ENCODE assay signal across 8 cellular contexts in genomic region chr11:24496728-24497396, GRCh38. TPM values are rescaled to one million over a fixed set of nuclear protein-coding genes. Genes with fewer than 3 reads are reported as not detected.
DNase-seq lines count a peak whose midpoint lies in the region; ATAC-seq and TF ChIP-seq lines count a peak whose summit lies in the region.

Gene LUZP2 (plus strand): TSS chr11:24497053.

- H3K4me1 Mint-ChIP-seq in activated CD4-positive, alpha-beta T cell treated with anti-CD3 and anti-CD28 coated beads, Interleukin-2, amount 10 ng/mL, durations not matched to agents 7 days and 5 days: no peaks in the 10 kb centered on the region
- no peaks in the 10 kb centered on the region for H3K4me1 Mint-ChIP-seq in activated CD8-positive, alpha-beta T cell treated with anti-CD3 and anti-CD28 coated beads, Interleukin-2, amount 10 ng/mL, durations not matched to agents 7 days and 5 days (ENCODE audit: low read depth)

- no peaks in the 10 kb centered on the region for H3K36me3 Mint-ChIP-seq in activated CD4-positive, alpha-beta T cell treated with anti-CD3 and anti-CD28 coated beads, Interleukin-2, amount 10 ng/mL, durations not matched to agents 7 days and 5 days (ENCODE audit: low read depth)
- no peaks in the 10 kb centered on the region for H3K36me3 Mint-ChIP-seq in activated CD8-positive, alpha-beta T cell treated with anti-CD3 and anti-CD28 coated beads, Interleukin-2, amount 10 ng/mL, durations not matched to agents 7 days and 5 days (ENCODE audit: low read depth)

- peak within 1 kb of the TSS; percentile 62 for H3K27ac ChIP-seq in neural cell (ENCODE audit: low read length)

- H3K4me3 ChIP-seq in fibroblast of mammary gland (ENCODE audit: control insufficient read depth, low read depth, low read length) (peak within 1 kb of the TSS; percentile 27), neural cell (ENCODE audit: low read length) (peak within 1 kb of the TSS; percentile 76)

- H3K4me2 ChIP-seq in neural cell (ENCODE audit: low read length): peak within 1 kb of the TSS; percentile 66

- peaks cover 13% of the 10 kb centered on the region for H3K27me3 Mint-ChIP-seq in activated CD4-positive, alpha-beta T cell treated with anti-CD3 and anti-CD28 coated beads, Interleukin-2, amount 10 ng/mL, durations not matched to agents 7 days and 5 days
- peaks cover 14% of the 10 kb centered on the region for H3K27me3 Mint-ChIP-seq in activated CD8-positive, alpha-beta T cell treated with anti-CD3 and anti-CD28 coated beads, Interleukin-2, amount 10 ng/mL, durations not matched to agents 7 days and 5 days (ENCODE audit: low read depth)

- peak; percentile 80 for TF ChIP-seq RAD21 in neural cell (conservative IDR thresholded peaks at IDR 0.05)

- CTCF ChIA-PET in activated CD4-positive, alpha-beta T cell treated with anti-CD3 and anti-CD28 coated beads, Interleukin-2, amount 10 ng/mL, durations not matched to agents 7 days and 5 days (lab: Charles Lee): no interaction called here
- CTCF ChIA-PET in activated CD8-positive, alpha-beta T cell treated with anti-CD3 and anti-CD28 coated beads, Interleukin-2, amount 10 ng/mL, durations not matched to agents 7 days and 5 days (lab: Charles Lee): no interaction called here

- no peak within 1 kb of the TSS for H3K4me3 Mint-ChIP-seq in activated CD4-positive, alpha-beta T cell treated with anti-CD3 and anti-CD28 coated beads, Interleukin-2, amount 10 ng/mL, durations not matched to agents 7 days and 5 days
- H3K4me3 Mint-ChIP-seq in activated CD8-positive, alpha-beta T cell treated with anti-CD3 and anti-CD28 coated beads, Interleukin-2, amount 10 ng/mL, durations not matched to agents 7 days and 5 days: no peak within 1 kb of the TSS

- TF ChIP-seq EP300 in neural cell (conservative IDR thresholded peaks at IDR 0.05; ENCODE audit: poor library complexity, severe bottlenecking): peak; percentile 50

- no peak within 1 kb of the TSS for H3K27ac Mint-ChIP-seq in activated CD4-positive, alpha-beta T cell treated with anti-CD3 and anti-CD28 coated beads, Interleukin-2, amount 10 ng/mL, durations not matched to agents 7 days and 5 days
- no peak within 1 kb of the TSS for H3K27ac Mint-ChIP-seq in activated CD8-positive, alpha-beta T cell treated with anti-CD3 and anti-CD28 coated beads, Interleukin-2, amount 10 ng/mL, durations not matched to agents 7 days and 5 days

- H3K9me3 ChIP-seq in neural cell (ENCODE audit: low read length): no peaks in the 10 kb centered on the region

- no peak for TF ChIP-seq CTCF in fibroblast of mammary gland (conservative IDR thresholded peaks at IDR 0.05; ENCODE audit: control insufficient read depth, insufficient read depth, low read depth, low read length)
- TF ChIP-seq CTCF in neural cell (IDR thresholded peaks at IDR 0.05; ENCODE audit: poor library complexity, severe bottlenecking): peak; percentile 75

- peaks cover 3% of the 10 kb centered on the region for H3K9me3 Mint-ChIP-seq in activated CD4-positive, alpha-beta T cell treated with anti-CD3 and anti-CD28 coated beads, Interleukin-2, amount 10 ng/mL, durations not matched to agents 7 days and 5 days
- H3K9me3 Mint-ChIP-seq in activated CD8-positive, alpha-beta T cell treated with anti-CD3 and anti-CD28 coated beads, Interleukin-2, amount 10 ng/mL, durations not matched to agents 7 days and 5 days (ENCODE audit: insufficient read depth): no peaks in the 10 kb centered on the region

- H3F3A ChIP-seq in neural cell (ENCODE audit: insufficient read depth, low read length, poor library complexity, severe bottlenecking): no peaks in the 10 kb centered on the region

- H3K79me2 ChIP-seq in neural cell (replicated peaks; ENCODE audit: insufficient read depth, low read length): no peaks in the 10 kb centered on the region

- POLR2A ChIA-PET in activated CD4-positive, alpha-beta T cell treated with anti-CD3 and anti-CD28 coated beads, Interleukin-2, amount 10 ng/mL, durations not matched to agents 7 days and 5 days (lab: Charles Lee): no interaction called here
- POLR2A ChIA-PET in activated CD8-positive, alpha-beta T cell treated with anti-CD3 and anti-CD28 coated beads, Interleukin-2, amount 10 ng/mL, durations not matched to agents 7 days and 5 days (lab: Charles Lee): no interaction called here

- H3K27me3 ChIP-seq in neural cell (ENCODE audit: insufficient read depth, low read depth, low read length): peaks cover 19% of the 10 kb centered on the region

- ATAC-seq in activated CD8-positive, alpha-beta T cell treated with anti-CD3 and anti-CD28 coated beads, Interleukin-2, amount 10 ng/mL, durations not matched to agents 7 days and 5 days: no peak

- H3K9me2 ChIP-seq in neural cell (ENCODE audit: insufficient read depth, low read length): no peaks in the 10 kb centered on the region

- H4K20me1 ChIP-seq in neural cell (ENCODE audit: insufficient read depth): no peaks in the 10 kb centered on the region

- H3K36me3 ChIP-seq in neural cell (ENCODE audit: insufficient read depth, low read length): no peaks in the 10 kb centered on the region

- DNase-seq in DMS79 treated with DMSO at 0.1 percent for 48 hours (lab: John Stamatoyannopoulos, UW) (peak; percentile 42), NCI-H748 treated with DMSO at 0.1 percent for 48 hours (lab: John Stamatoyannopoulos, UW) (peak; percentile 21), fibroblast of mammary gland (ENCODE audit: low read depth) (no peak), NCI-H128 (lab: John Stamatoyannopoulos, UW; ENCODE audit: unreplicated experiment) (no peak)
- DNase-seq in activated CD4-positive, alpha-beta T cell treated with anti-CD3 and anti-CD28 coated beads, Interleukin-2, amount 10 ng/mL, durations not matched to agents 7 days and 5 days: no peak
- no peak for DNase-seq in activated CD8-positive, alpha-beta T cell treated with anti-CD3 and anti-CD28 coated beads, Interleukin-2, amount 10 ng/mL, durations not matched to agents 7 days and 5 days
- DNase-seq in activated CD4-positive, alpha-beta T cell treated with anti-CD3 and anti-CD28 coated beads for 48 hours: no peak

- H3K9ac ChIP-seq in neural cell (ENCODE audit: low read length): peak within 1 kb of the TSS; percentile 76

- H2AFZ ChIP-seq in neural cell (ENCODE audit: low read depth, low read length): peak within 1 kb of the TSS; percentile 58

TF ChIP-seq in neural cell, 6 proteins besides CTCF, POLR2A, EP300 and RAD21:
- no peak for TF ChIP-seq EZH2 (IDR thresholded peaks at IDR 0.05; ENCODE audit: borderline replicate concordance, insufficient read depth, low read length, poor library complexity, severe bottlenecking)
- peak; percentile 77 for TF ChIP-seq SMC3 (conservative IDR thresholded peaks at IDR 0.05; ENCODE audit: poor library complexity)
- TF ChIP-seq TAF1 (IDR thresholded peaks at IDR 0.05; ENCODE audit: low read depth): no peak
- TF ChIP-seq POLR2AphosphoS5 (IDR thresholded peaks at IDR 0.05): peak; percentile 45
- peak; percentile 68 for TF ChIP-seq REST (IDR thresholded peaks at IDR 0.05; ENCODE audit: borderline replicate concordance)
- TF ChIP-seq MXI1 (conservative IDR thresholded peaks at IDR 0.05; ENCODE audit: poor library complexity, severe bottlenecking): peak; percentile 49

RNA-seq across cellular contexts. Expression of gene LUZP2, which starts in this region (rescaled TPM):
- 15.5 and 17.7 TPM in 2 replicates for polyA plus RNA-seq in neural cell
- 43.6 and 46.1 TPM in 2 replicates for polyA minus RNA-seq in neural cell
- total RNA-seq in activated CD4-positive, alpha-beta T cell treated with anti-CD3 and anti-CD28 coated beads, Interleukin-2, amount 10 ng/mL, durations not matched to agents 7 days and 5 days: not detected
- total RNA-seq in activated CD8-positive, alpha-beta T cell treated with anti-CD3 and anti-CD28 coated beads, Interleukin-2, amount 10 ng/mL, durations not matched to agents 7 days and 5 days: not detected

Comparison
In these comparisons a context has a peak if more than half of its experiments do, and no peak if none do; other contexts are left out.
1. DNase-seq: peak in DMS79 treated with DMSO at 0.1 percent for 48 hours (single experiment) and NCI-H748 treated with DMSO at 0.1 percent for 48 hours (single experiment); none in fibroblast of mammary gland (single experiment), NCI-H128 (single experiment), activated CD4-positive, alpha-beta T cell treated with anti-CD3 and anti-CD28 coated beads, Interleukin-2, amount 10 ng/mL, durations not matched to agents 7 days and 5 days (single experiment), activated CD8-positive, alpha-beta T cell treated with anti-CD3 and anti-CD28 coated beads, Interleukin-2, amount 10 ng/mL, durations not matched to agents 7 days and 5 days (single experiment) and activated CD4-positive, alpha-beta T cell treated with anti-CD3 and anti-CD28 coated beads for 48 hours (single experiment).